Comparison of ENCODE assay signal across 8 cellular contexts in the genomic region with DNA sequence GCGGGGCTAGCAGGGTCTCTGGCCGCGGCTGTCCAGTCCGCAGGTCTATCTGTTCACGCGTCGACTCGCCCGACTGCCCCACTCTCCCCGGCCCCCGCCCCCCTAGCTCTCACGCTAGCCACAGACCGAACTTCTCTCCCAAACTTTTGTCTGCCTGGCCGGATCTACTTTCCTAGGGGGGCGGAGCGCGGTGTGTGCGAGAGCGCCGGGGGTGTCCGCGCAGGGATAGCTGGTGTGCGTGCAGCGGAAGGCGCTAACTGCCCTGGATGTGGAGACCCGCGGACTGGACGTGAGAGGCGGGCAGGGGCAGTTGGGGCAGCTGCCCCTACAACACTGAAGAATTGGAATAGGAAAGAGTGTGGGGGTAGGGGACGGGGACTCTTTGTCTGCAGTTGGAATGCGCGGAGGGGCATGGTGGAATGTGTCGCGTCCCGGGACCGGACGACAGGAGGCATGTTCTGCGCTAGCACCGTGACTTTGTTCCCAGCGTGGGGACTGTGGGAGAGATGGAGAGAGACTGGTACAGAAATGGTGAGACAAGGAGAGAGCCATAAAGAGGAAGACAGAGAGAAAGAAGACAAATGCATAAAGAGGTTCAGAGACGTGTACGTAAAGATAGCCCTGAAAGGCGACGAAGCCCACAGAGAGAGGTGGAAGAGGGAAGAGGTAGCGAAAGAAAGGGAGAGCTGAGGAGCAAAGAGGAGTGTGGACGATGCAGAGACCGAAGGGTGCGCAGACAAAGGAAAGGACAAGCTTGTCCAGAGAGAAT. TPM values are rescaled to one million over a fixed set of nuclear protein-coding genes. Genes with fewer than 3 reads are reported as not detected.
DNase-seq lines count a peak whose midpoint lies in the region; ATAC-seq and TF ChIP-seq lines count a peak whose summit lies in the region.

Gene AJUBA (minus strand): TSS at position 75 of the 769 bp plus-strand sequence. CDS start 285 bp downstream, outside the sequence.

- H2BK120ac ChIP-seq in mesenchymal stem cell (ENCODE audit: low read depth, low read length) = peak within 1 kb of the TSS; percentile 98

- H2AFZ ChIP-seq in mesenchymal stem cell (ENCODE audit: low read depth, low read length) = peak within 1 kb of the TSS; percentile 84

- intact Hi-C loops in CD4-positive, alpha-beta T cell (cut with DNase I, micrococcal nuclease) = loop anchor here (1.0 to 10.0 kb wide), 9 partner anchors 9 to 425 kb away; partner anchors contain the start of gene SLC7A8 (in 1 of the 2)

- peak within 1 kb of the TSS; percentile 80 to 99 for H3K23ac ChIP-seq in mesenchymal stem cell (ENCODE audit: low read length in 2 of 2)

- H4K8ac ChIP-seq in mesenchymal stem cell (ENCODE audit: low read length) = peak within 1 kb of the TSS; percentile 94

- H3K9me3 Mint-ChIP-seq in CD4-positive, alpha-beta T cell = no peaks in the 10 kb centered on the region
- H3K9me3 Mint-ChIP-seq in endodermal cell = no peaks in the 10 kb centered on the region

- peak within 1 kb of the TSS; percentile 98 to 99 for H3K18ac ChIP-seq in mesenchymal stem cell (ENCODE audit: low read depth in 1 of 2, low read length in 2 of 2)

- POLR2A ChIA-PET in CD4-positive, alpha-beta T cell (lab: Charles Lee) = interaction anchor here (0.6 to 3.2 kb wide), 19 partner anchors 10 to 426 kb away, joined by 3 to 23 read pairs (median 6); partner anchors contain the start of genes ACIN1, C14orf119, HAUS4 and PABPN1

- H3K4me3 ChIP-seq in endodermal cell (ENCODE audit: low read length) (peak within 1 kb of the TSS; percentile 88), mesenchymal stem cell (ENCODE audit: insufficient read depth in 1 of 2, low read depth in 1 of 2, low read length in 2 of 2) (peak within 1 kb of the TSS; percentile 90 to 94)

- H3K27me3 ChIP-seq in CD4-positive, alpha-beta T cell (ENCODE audit: control insufficient read depth, insufficient read depth, low read length) = peaks cover 5% of the 10 kb centered on the region
- H3K27me3 ChIP-seq in endodermal cell (ENCODE audit: control insufficient read depth, insufficient read depth, low read length, poor library complexity, severe bottlenecking) = no peaks in the 10 kb centered on the region
- H3K27me3 ChIP-seq in mesenchymal stem cell (ENCODE audit: control insufficient read depth in 1 of 2, insufficient read depth in 1 of 2, low read length in 2 of 2) = no peaks in the 10 kb centered on the region

- CTCF ChIA-PET in CD4-positive, alpha-beta T cell (lab: Charles Lee) = interaction anchor here (0.6 to 4.5 kb wide), 15 partner anchors 10 to 426 kb away, joined by 3 to 23 read pairs (median 5); partner anchors contain the start of genes ACIN1, C14orf119, CDH24 and HAUS4

- H3K36me3 ChIP-seq in endodermal cell (ENCODE audit: control insufficient read depth, insufficient read depth, low read length) (peaks cover 12% of the 10 kb centered on the region), mesenchymal stem cell (ENCODE audit: control insufficient read depth in 1 of 2, insufficient read depth in 2 of 2, low read depth in 1 of 2, low read length in 2 of 2) (peaks cover 3 to 7% of the 10 kb centered on the region in 2 experiments)

- no peak for TF ChIP-seq CTCF in CD4-positive, alpha-beta T cell (IDR thresholded peaks at IDR 0.05)
- TF ChIP-seq CTCF in endodermal cell (conservative IDR thresholded peaks at IDR 0.05) = no peak

- peak within 1 kb of the TSS; percentile 97 for H2BK5ac ChIP-seq in mesenchymal stem cell (ENCODE audit: low read depth, low read length, poor library complexity, severe bottlenecking)

- peak within 1 kb of the TSS; percentile 94 to 99 for H3K4ac ChIP-seq in mesenchymal stem cell (ENCODE audit: low read depth in 1 of 2, low read length in 2 of 2)

- peak within 1 kb of the TSS; percentile 96 for H2BK15ac ChIP-seq in mesenchymal stem cell (ENCODE audit: low read depth, poor library complexity, severe bottlenecking)

- H3K4me1 Mint-ChIP-seq in CD4-positive, alpha-beta T cell (ENCODE audit: low read depth) = peaks cover 13% of the 10 kb centered on the region
- peaks cover 26% of the 10 kb centered on the region for H3K4me1 Mint-ChIP-seq in endodermal cell

- H3K4me1 ChIP-seq in endodermal cell (ENCODE audit: control insufficient read depth, insufficient read depth, low read length) (peaks cover 13% of the 10 kb centered on the region), mesenchymal stem cell (ENCODE audit: control insufficient read depth, insufficient read depth, low read depth, low read length) (peaks cover 14% of the 10 kb centered on the region)

- ATAC-seq in CD4-positive, alpha-beta T cell (ENCODE audit: poor library complexity) = peak; percentile 67

- peak within 1 kb of the TSS; percentile 91 for H3K9ac ChIP-seq in endodermal cell (ENCODE audit: extremely low read depth, low read length, poor library complexity, severe bottlenecking)
- peak within 1 kb of the TSS; percentile 82 for H3K9ac ChIP-seq in mesenchymal stem cell (ENCODE audit: low read length)

- peaks cover 10% of the 10 kb centered on the region for H3K79me1 ChIP-seq in mesenchymal stem cell (replicated peaks; ENCODE audit: low read length, poor library complexity, severe bottlenecking)

- H3K4me3 Mint-ChIP-seq in CD4-positive, alpha-beta T cell = peak within 1 kb of the TSS; percentile 77
- H3K4me3 Mint-ChIP-seq in endodermal cell = no peak within 1 kb of the TSS

- H2AK5ac ChIP-seq in mesenchymal stem cell (ENCODE audit: low read length, severe bottlenecking) = peak within 1 kb of the TSS; percentile 90

- WGBS in endodermal cell (ENCODE audit: insufficient coverage in 1 of 2, insufficient read length in 1 of 2), 2 experiments = 2% methylated on average over 38 to 48 of the region's 48 CpGs
- 4% methylated on average over 46 of the region's 48 CpGs for WGBS in mesenchymal stem cell

- H3K27ac ChIP-seq in CD4-positive, alpha-beta T cell (ENCODE audit: low read depth, low read length) = no peak within 1 kb of the TSS
- peak within 1 kb of the TSS; percentile 91 for H3K27ac ChIP-seq in endodermal cell (ENCODE audit: low read depth, low read length)
- peak within 1 kb of the TSS; percentile 98 for H3K27ac ChIP-seq in mesenchymal stem cell (ENCODE audit: low read length, poor library complexity, severe bottlenecking)

- no peaks in the 10 kb centered on the region for H3K27me3 Mint-ChIP-seq in CD4-positive, alpha-beta T cell
- H3K27me3 Mint-ChIP-seq in endodermal cell (ENCODE audit: insufficient read depth) = peaks cover 18% of the 10 kb centered on the region

- H4K91ac ChIP-seq in mesenchymal stem cell (ENCODE audit: low read length) = peak within 1 kb of the TSS; percentile 94

- DNase-seq in CD4-positive, alpha-beta T cell = peak; percentile 46 to 72 (median 68)
- DNase-seq in HCEC 1CT (peak; percentile 94), NCI-H774 (lab: John Stamatoyannopoulos, UW) (peak; percentile 58), endodermal cell (peak; percentile 95), mesenchymal stem cell (peak; percentile 97), OCI-M2 (lab: John Stamatoyannopoulos, UW; ENCODE audit: unreplicated experiment) (no peak)
- peak; percentile 42 to 59 (median 53) for DNase-seq in activated CD8-positive, alpha-beta memory T cell treated with anti-CD3 and anti-CD28 coated beads for 48 hours (ENCODE audit: low read depth in 2 of 3, low spot score in 2 of 3)
- peak; percentile 51 for DNase-seq in stimulated activated CD8-positive, alpha-beta memory T cell treated with anti-CD3 and anti-CD28 coated beads, Interleukin-12 subunit alpha, Interleukin-12 subunit beta, amount 100 ng/mL, for 1 hour (ENCODE audit: low read depth)

- H3K9me3 ChIP-seq in CD4-positive, alpha-beta T cell (ENCODE audit: control insufficient read depth, low read length) = no peaks in the 10 kb centered on the region
- H3K9me3 ChIP-seq in endodermal cell (ENCODE audit: control insufficient read depth, low read length) = no peaks in the 10 kb centered on the region
- H3K9me3 ChIP-seq in mesenchymal stem cell (ENCODE audit: control insufficient read depth, low read length) = no peaks in the 10 kb centered on the region

- H2BK12ac ChIP-seq in mesenchymal stem cell (ENCODE audit: low read length in 2 of 2) = peak within 1 kb of the TSS; percentile 73 to 98

- no peak within 1 kb of the TSS for H3K27ac Mint-ChIP-seq in CD4-positive, alpha-beta T cell
- H3K27ac Mint-ChIP-seq in endodermal cell = no peak within 1 kb of the TSS

- peaks cover 5% of the 10 kb centered on the region for H3K36me3 Mint-ChIP-seq in CD4-positive, alpha-beta T cell (ENCODE audit: low read depth)
- H3K36me3 Mint-ChIP-seq in endodermal cell (ENCODE audit: low read depth) = peaks cover 11% of the 10 kb centered on the region

- H3K14ac ChIP-seq in mesenchymal stem cell (ENCODE audit: low read length in 2 of 2) = peak within 1 kb of the TSS; percentile 78 to 99

- peak within 1 kb of the TSS; percentile 87 for H3K4me2 ChIP-seq in mesenchymal stem cell (ENCODE audit: low read length, poor library complexity, severe bottlenecking)

RNA-seq across cellular contexts. Expression of gene AJUBA, which starts in this region (rescaled TPM):
- 1 to 10 TPM in 1 of 2 experiments, under 1 TPM in 1; 0.67 to 1.1 TPM for total RNA-seq in CD4-positive, alpha-beta T cell
- total RNA-seq in endodermal cell = 10 to 100 TPM; 34.2 to 51.4 TPM
- 46.6 TPM for polyA plus RNA-seq in endodermal cell (2013, experiment 1 of 2)
- polyA plus RNA-seq in endodermal cell (2013, experiment 2 of 2) = 47.8 TPM
- 13.8 TPM for polyA plus RNA-seq in mesenchymal stem cell (2013, experiment 1 of 2)
- polyA plus RNA-seq in mesenchymal stem cell (2013, experiment 2 of 2) = 15.8 TPM

Comparison
In these comparisons a context has a peak if more than half of its experiments do, and no peak if none do; other contexts are left out.
1. RNA of gene AJUBA (total RNA-seq): 34.2 to 51.4 TPM in endodermal cell; 0.67 to 1.1 TPM in CD4-positive, alpha-beta T cell; every median in the first group is over 10 times any median in the second.